In genomic region chr1:153774780-153775431, GRCh38 we compare ENCODE assay signal across 1 cellular context.
TF ChIP-seq lines count a peak whose summit lies in the region.

TSS of gene SLC27A3 (plus strand) at chr1:153775407. CDS start at chr1:153775498, 91 bp downstream.

TF ChIP-seq in HepG2, 621 proteins besides CTCF, POLR2A, EP300 and RAD21 (continued from another document):
- no peak for TF ChIP-seq ZNF260 (CRISPR knock-in tag; IDR thresholded peaks at IDR 0.05; ENCODE audit: borderline replicate concordance, low read depth)
- 0 out of 2 replicates have a peak, but pooled peaks have one; percentile 60 for TF ChIP-seq PCBP1 (IDR thresholded peaks at IDR 0.05; ENCODE audit: borderline replicate concordance, low read depth, low read length)
- no peak for TF ChIP-seq ZMAT5 (CRISPR knock-in tag; IDR thresholded peaks at IDR 0.05; ENCODE audit: borderline replicate concordance, low read depth)
- peak; percentile 56; the same call in 1 of the 2 replicates for TF ChIP-seq ZC3H13 (CRISPR knock-in tag; IDR thresholded peaks at IDR 0.05)
- TF ChIP-seq CEBPB (IDR thresholded peaks at IDR 0.05; ENCODE audit: borderline replicate concordance, low read depth, low read length): no peak
- TF ChIP-seq ZNF83 (CRISPR knock-in tag; IDR thresholded peaks at IDR 0.05; ENCODE audit: borderline replicate concordance): peak; percentile 28; the same call in 1 of the 2 replicates
- no peak for TF ChIP-seq BRD4 (CRISPR knock-in tag; IDR thresholded peaks at IDR 0.05)
- 0 out of 2 replicates have a peak, but pooled peaks have one; percentile 11 for TF ChIP-seq ZNF770 (CRISPR knock-in tag; IDR thresholded peaks at IDR 0.05)
- peak; percentile 32; the same call in 1 of the 2 replicates for TF ChIP-seq ZNF430 (CRISPR knock-in tag; IDR thresholded peaks at IDR 0.05)
- no peak for TF ChIP-seq ZBTB8A (CRISPR knock-in tag; IDR thresholded peaks at IDR 0.05; ENCODE audit: borderline replicate concordance, low read depth)
- TF ChIP-seq ZNF766 (CRISPR knock-in tag; IDR thresholded peaks at IDR 0.05; ENCODE audit: borderline replicate concordance): no peak
- TF ChIP-seq STAT5B (CRISPR knock-in tag; IDR thresholded peaks at IDR 0.05): no peak
- no peak for TF ChIP-seq SOX6 (IDR thresholded peaks at IDR 0.05)
- 0 out of 2 replicates have a peak, but pooled peaks have one; percentile 2 for TF ChIP-seq SOX6 (CRISPR knock-in tag; IDR thresholded peaks at IDR 0.05)
- TF ChIP-seq KDM2A (CRISPR knock-in tag; IDR thresholded peaks at IDR 0.05; ENCODE audit: borderline replicate concordance, low read depth): peak; percentile 81; the same call in 1 of the 2 replicates
- no peak for TF ChIP-seq ZNF576 (CRISPR knock-in tag; IDR thresholded peaks at IDR 0.05)
- TF ChIP-seq ZNF563 (CRISPR knock-in tag; IDR thresholded peaks at IDR 0.05): no peak
- TF ChIP-seq ZFX (CRISPR knock-in tag; IDR thresholded peaks at IDR 0.05; ENCODE audit: low read depth): no peak
- TF ChIP-seq ZNF382 (CRISPR knock-in tag; IDR thresholded peaks at IDR 0.05; ENCODE audit: borderline replicate concordance): no peak
- peak; percentile 54; the same call in 1 of the 2 replicates for TF ChIP-seq ZBTB14 (CRISPR knock-in tag; IDR thresholded peaks at IDR 0.05)
- no peak for TF ChIP-seq HHEX (CRISPR knock-in tag; IDR thresholded peaks at IDR 0.05)
- TF ChIP-seq ZFP37 (CRISPR knock-in tag; IDR thresholded peaks at IDR 0.05; ENCODE audit: borderline replicate concordance): no peak
- TF ChIP-seq CREM (IDR thresholded peaks at IDR 0.05): no peak
- TF ChIP-seq CREM (CRISPR knock-in tag; IDR thresholded peaks at IDR 0.05): no peak
- no peak for TF ChIP-seq DDIT3 (CRISPR knock-in tag; IDR thresholded peaks at IDR 0.05)
- no peak for TF ChIP-seq ZNF75D (CRISPR knock-in tag; IDR thresholded peaks at IDR 0.05; ENCODE audit: borderline replicate concordance)
- TF ChIP-seq LRRFIP1 (CRISPR knock-in tag; conservative IDR thresholded peaks at IDR 0.05): no peak
- TF ChIP-seq MIER3 (CRISPR knock-in tag; IDR thresholded peaks at IDR 0.05; ENCODE audit: borderline replicate concordance): no peak
- no peak for TF ChIP-seq ZBTB42 (CRISPR knock-in tag; IDR thresholded peaks at IDR 0.05)
- peak; percentile 81 for TF ChIP-seq PATZ1 (CRISPR knock-in tag; IDR thresholded peaks at IDR 0.05)
- no peak for TF ChIP-seq PCBP2 (optimal IDR thresholded peaks at IDR 0.05; ENCODE audit: low read depth, low read length, poor library complexity, severe bottlenecking)
- TF ChIP-seq POLR2G (IDR thresholded peaks at IDR 0.05; ENCODE audit: low read depth, low read length): peak; percentile 62
- 0 out of 2 replicates have a peak, but pooled peaks have one; percentile 4 for TF ChIP-seq GLI4 (CRISPR knock-in tag; IDR thresholded peaks at IDR 0.05; ENCODE audit: borderline replicate concordance)
- peak; percentile 93 for TF ChIP-seq ZBTB33 (CRISPR knock-in tag; IDR thresholded peaks at IDR 0.05)
- TF ChIP-seq PTBP1 (IDR thresholded peaks at IDR 0.05; ENCODE audit: low read depth, low read length, poor library complexity, severe bottlenecking): peak; percentile 38
- no peak for TF ChIP-seq ZBED4 (CRISPR knock-in tag; IDR thresholded peaks at IDR 0.05; ENCODE audit: borderline replicate concordance)
